In the genomic region with DNA sequence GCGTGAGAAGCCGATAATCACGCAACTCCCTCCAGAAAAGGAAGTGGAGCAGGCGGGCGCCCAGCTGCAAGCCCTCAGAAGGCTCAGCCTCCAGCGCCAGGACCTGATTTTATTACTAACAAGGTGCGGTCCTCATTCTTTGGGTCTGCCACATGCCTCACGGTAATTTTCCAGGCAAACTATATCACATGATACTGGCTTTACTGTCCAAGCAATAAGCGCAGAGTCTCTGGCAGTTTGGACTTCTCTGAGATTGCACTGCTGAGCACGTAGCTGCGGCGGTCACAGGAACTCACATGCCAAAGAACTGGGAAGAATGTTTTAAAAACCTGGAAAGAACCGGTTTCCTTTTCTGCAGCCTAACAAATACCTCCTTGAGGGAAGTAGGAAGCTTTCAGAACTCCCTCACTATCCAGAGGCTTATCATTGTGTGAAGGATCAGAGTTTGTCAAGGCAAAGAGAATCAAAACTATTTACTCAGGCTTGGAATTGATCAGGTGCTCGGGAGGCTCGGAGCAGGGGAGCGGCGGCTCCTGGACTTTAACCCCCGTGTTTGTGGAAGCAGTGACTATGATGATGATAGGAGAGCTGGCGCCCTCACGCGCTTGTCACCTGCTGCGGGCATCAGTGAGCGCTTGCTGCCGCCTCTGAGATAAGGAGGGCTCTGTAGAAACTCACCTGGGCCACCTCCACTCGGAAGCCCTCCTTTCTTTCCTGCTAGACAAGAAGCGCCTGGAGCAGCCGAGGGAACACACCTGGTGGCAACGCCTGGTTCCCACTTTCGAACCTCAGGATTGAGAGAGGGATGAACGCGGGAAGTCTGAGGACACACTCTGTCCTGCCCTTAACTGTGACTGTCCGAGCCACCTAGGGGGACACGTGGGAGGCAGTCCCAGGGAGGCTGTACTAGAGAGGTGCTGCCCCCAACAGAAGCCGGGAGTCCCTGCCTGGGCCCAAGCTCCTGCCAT, we compare ENCODE assay signal across 1 cellular context.
A peak's percentile ranks its signal among the peaks of the same experiment; 100 is the strongest.
TF ChIP-seq lines count a peak whose summit lies in the region.

No MANE protein-coding gene starts in this region.

TF ChIP-seq in HepG2, 621 proteins besides CTCF, POLR2A, EP300 and RAD21 (continued from another document):
- peak; percentile 51 for TF ChIP-seq GABPB1 (CRISPR knock-in tag; IDR thresholded peaks at IDR 0.05)
- TF ChIP-seq ZSCAN9 (CRISPR knock-in tag; IDR thresholded peaks at IDR 0.05; ENCODE audit: borderline replicate concordance) = 0 out of 2 replicates have a peak, but pooled peaks have one; percentile 18
- no peak for TF ChIP-seq AGO2 (optimal IDR thresholded peaks at IDR 0.05; ENCODE audit: low read depth, low read length)
- TF ChIP-seq, protein P1, sequence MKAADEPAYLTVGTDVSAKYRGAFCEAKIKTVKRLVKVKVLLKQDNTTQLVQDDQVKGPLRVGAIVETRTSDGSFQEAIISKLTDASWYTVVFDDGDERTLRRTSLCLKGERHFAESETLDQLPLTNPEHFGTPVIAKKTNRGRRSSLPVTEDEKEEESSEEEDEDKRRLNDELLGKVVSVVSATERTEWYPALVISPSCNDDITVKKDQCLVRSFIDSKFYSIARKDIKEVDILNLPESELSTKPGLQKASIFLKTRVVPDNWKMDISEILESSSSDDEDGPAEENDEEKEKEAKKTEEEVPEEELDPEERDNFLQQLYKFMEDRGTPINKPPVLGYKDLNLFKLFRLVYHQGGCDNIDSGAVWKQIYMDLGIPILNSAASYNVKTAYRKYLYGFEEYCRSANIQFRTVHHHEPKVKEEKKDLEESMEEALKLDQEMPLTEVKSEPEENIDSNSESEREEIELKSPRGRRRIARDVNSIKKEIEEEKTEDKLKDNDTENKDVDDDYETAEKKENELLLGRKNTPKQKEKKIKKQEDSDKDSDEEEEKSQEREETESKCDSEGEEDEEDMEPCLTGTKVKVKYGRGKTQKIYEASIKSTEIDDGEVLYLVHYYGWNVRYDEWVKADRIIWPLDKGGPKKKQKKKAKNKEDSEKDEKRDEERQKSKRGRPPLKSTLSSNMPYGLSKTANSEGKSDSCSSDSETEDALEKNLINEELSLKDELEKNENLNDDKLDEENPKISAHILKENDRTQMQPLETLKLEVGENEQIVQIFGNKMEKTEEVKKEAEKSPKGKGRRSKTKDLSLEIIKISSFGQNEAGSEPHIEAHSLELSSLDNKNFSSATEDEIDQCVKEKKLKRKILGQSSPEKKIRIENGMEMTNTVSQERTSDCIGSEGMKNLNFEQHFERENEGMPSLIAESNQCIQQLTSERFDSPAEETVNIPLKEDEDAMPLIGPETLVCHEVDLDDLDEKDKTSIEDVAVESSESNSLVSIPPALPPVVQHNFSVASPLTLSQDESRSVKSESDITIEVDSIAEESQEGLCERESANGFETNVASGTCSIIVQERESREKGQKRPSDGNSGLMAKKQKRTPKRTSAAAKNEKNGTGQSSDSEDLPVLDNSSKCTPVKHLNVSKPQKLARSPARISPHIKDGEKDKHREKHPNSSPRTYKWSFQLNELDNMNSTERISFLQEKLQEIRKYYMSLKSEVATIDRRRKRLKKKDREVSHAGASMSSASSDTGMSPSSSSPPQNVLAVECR (CRISPR knock-in tag; IDR thresholded peaks at IDR 0.05; ENCODE audit: borderline replicate concordance) = peak; percentile 72; the same call in 1 of the 2 replicates
- peak; percentile 74; the same call in 1 of the 2 replicates for TF ChIP-seq ZNF431 (CRISPR knock-in tag; IDR thresholded peaks at IDR 0.05; ENCODE audit: borderline replicate concordance, low read depth)
- 0 out of 2 replicates have a peak, but pooled peaks have one; percentile 22 for TF ChIP-seq ZNF773 (CRISPR knock-in tag; IDR thresholded peaks at IDR 0.05; ENCODE audit: borderline replicate concordance)
- TF ChIP-seq NKX3-1 (CRISPR knock-in tag; IDR thresholded peaks at IDR 0.05) = no peak; the same call in 1 of the 2 replicates
- no peak for TF ChIP-seq ZNF34 (CRISPR knock-in tag; IDR thresholded peaks at IDR 0.05; ENCODE audit: borderline replicate concordance)
- TF ChIP-seq, protein P2, sequence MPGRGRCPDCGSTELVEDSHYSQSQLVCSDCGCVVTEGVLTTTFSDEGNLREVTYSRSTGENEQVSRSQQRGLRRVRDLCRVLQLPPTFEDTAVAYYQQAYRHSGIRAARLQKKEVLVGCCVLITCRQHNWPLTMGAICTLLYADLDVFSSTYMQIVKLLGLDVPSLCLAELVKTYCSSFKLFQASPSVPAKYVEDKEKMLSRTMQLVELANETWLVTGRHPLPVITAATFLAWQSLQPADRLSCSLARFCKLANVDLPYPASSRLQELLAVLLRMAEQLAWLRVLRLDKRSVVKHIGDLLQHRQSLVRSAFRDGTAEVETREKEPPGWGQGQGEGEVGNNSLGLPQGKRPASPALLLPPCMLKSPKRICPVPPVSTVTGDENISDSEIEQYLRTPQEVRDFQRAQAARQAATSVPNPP (CRISPR knock-in tag; IDR thresholded peaks at IDR 0.05) = no peak
- TF ChIP-seq, protein P3, sequence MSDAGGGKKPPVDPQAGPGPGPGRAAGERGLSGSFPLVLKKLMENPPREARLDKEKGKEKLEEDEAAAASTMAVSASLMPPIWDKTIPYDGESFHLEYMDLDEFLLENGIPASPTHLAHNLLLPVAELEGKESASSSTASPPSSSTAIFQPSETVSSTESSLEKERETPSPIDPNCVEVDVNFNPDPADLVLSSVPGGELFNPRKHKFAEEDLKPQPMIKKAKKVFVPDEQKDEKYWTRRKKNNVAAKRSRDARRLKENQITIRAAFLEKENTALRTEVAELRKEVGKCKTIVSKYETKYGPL (CRISPR knock-in tag; IDR thresholded peaks at IDR 0.05) = 0 out of 2 replicates have a peak, but pooled peaks have one; percentile 24
- TF ChIP-seq, protein P4, sequence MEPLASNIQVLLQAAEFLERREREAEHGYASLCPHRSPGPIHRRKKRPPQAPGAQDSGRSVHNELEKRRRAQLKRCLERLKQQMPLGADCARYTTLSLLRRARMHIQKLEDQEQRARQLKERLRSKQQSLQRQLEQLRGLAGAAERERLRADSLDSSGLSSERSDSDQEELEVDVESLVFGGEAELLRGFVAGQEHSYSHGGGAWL (CRISPR knock-in tag; IDR thresholded peaks at IDR 0.05) = no peak
- no peak for TF ChIP-seq ARNT (IDR thresholded peaks at IDR 0.05)
- peak; percentile 83 for TF ChIP-seq RXRB (CRISPR knock-in tag; IDR thresholded peaks at IDR 0.05; ENCODE audit: borderline replicate concordance)
- TF ChIP-seq, protein P5, sequence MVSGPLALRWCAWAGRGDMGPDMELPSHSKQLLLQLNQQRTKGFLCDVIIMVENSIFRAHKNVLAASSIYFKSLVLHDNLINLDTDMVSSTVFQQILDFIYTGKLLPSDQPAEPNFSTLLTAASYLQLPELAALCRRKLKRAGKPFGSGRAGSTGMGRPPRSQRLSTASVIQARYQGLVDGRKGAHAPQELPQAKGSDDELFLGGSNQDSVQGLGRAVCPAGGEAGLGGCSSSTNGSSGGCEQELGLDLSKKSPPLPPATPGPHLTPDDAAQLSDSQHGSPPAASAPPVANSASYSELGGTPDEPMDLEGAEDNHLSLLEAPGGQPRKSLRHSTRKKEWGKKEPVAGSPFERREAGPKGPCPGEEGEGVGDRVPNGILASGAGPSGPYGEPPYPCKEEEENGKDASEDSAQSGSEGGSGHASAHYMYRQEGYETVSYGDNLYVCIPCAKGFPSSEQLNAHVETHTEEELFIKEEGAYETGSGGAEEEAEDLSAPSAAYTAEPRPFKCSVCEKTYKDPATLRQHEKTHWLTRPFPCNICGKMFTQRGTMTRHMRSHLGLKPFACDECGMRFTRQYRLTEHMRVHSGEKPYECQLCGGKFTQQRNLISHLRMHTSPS (CRISPR knock-in tag; IDR thresholded peaks at IDR 0.05; ENCODE audit: low read depth) = 0 out of 2 replicates have a peak, but pooled peaks have one; percentile 58
- TF ChIP-seq ZNF792 (CRISPR knock-in tag; IDR thresholded peaks at IDR 0.05) = peak; percentile 82
- TF ChIP-seq, protein P6, sequence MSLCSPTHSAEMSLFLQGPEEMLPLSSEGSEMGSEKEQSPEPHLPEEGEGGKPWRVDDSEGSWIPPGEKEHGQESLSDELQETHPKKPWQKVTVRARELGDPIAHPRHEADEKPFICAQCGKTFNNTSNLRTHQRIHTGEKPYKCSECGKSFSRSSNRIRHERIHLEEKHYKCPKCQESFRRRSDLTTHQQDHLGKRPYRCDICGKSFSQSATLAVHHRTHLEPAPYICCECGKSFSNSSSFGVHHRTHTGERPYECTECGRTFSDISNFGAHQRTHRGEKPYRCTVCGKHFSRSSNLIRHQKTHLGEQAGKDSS (CRISPR knock-in tag; IDR thresholded peaks at IDR 0.05; ENCODE audit: borderline replicate concordance, low read depth) = peak; percentile 93; the same call in 1 of the 2 replicates
- TF ChIP-seq, protein P7, sequence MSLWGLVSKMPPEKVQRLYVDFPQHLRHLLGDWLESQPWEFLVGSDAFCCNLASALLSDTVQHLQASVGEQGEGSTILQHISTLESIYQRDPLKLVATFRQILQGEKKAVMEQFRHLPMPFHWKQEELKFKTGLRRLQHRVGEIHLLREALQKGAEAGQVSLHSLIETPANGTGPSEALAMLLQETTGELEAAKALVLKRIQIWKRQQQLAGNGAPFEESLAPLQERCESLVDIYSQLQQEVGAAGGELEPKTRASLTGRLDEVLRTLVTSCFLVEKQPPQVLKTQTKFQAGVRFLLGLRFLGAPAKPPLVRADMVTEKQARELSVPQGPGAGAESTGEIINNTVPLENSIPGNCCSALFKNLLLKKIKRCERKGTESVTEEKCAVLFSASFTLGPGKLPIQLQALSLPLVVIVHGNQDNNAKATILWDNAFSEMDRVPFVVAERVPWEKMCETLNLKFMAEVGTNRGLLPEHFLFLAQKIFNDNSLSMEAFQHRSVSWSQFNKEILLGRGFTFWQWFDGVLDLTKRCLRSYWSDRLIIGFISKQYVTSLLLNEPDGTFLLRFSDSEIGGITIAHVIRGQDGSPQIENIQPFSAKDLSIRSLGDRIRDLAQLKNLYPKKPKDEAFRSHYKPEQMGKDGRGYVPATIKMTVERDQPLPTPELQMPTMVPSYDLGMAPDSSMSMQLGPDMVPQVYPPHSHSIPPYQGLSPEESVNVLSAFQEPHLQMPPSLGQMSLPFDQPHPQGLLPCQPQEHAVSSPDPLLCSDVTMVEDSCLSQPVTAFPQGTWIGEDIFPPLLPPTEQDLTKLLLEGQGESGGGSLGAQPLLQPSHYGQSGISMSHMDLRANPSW (CRISPR knock-in tag; IDR thresholded peaks at IDR 0.05; ENCODE audit: borderline replicate concordance) = peak; percentile 93; the same call in 1 of the 2 replicates
- TF ChIP-seq, protein P8, sequence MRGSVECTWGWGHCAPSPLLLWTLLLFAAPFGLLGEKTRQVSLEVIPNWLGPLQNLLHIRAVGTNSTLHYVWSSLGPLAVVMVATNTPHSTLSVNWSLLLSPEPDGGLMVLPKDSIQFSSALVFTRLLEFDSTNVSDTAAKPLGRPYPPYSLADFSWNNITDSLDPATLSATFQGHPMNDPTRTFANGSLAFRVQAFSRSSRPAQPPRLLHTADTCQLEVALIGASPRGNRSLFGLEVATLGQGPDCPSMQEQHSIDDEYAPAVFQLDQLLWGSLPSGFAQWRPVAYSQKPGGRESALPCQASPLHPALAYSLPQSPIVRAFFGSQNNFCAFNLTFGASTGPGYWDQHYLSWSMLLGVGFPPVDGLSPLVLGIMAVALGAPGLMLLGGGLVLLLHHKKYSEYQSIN (CRISPR knock-in tag; IDR thresholded peaks at IDR 0.05; ENCODE audit: borderline replicate concordance) = no peak
- TF ChIP-seq MLLT10 (CRISPR knock-in tag; IDR thresholded peaks at IDR 0.05) = no peak
- TF ChIP-seq, protein P9, sequence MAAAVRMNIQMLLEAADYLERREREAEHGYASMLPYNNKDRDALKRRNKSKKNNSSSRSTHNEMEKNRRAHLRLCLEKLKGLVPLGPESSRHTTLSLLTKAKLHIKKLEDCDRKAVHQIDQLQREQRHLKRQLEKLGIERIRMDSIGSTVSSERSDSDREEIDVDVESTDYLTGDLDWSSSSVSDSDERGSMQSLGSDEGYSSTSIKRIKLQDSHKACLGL (CRISPR knock-in tag; IDR thresholded peaks at IDR 0.05) = peak; percentile 41
- TF ChIP-seq NFE2L2 (IDR thresholded peaks at IDR 0.05; ENCODE audit: low read length) = no peak
- peak; percentile 62; the same call in 1 of the 2 replicates for TF ChIP-seq ZNF460 (CRISPR knock-in tag; IDR thresholded peaks at IDR 0.05; ENCODE audit: borderline replicate concordance)
- TF ChIP-seq MYNN (CRISPR knock-in tag; IDR thresholded peaks at IDR 0.05; ENCODE audit: low read depth) = no peak
- TF ChIP-seq KAT2B (IDR thresholded peaks at IDR 0.05; ENCODE audit: borderline replicate concordance, low read depth, low read length) = no peak
